Comparison of ENCODE assay signal across 12 cellular contexts in the genomic region with DNA sequence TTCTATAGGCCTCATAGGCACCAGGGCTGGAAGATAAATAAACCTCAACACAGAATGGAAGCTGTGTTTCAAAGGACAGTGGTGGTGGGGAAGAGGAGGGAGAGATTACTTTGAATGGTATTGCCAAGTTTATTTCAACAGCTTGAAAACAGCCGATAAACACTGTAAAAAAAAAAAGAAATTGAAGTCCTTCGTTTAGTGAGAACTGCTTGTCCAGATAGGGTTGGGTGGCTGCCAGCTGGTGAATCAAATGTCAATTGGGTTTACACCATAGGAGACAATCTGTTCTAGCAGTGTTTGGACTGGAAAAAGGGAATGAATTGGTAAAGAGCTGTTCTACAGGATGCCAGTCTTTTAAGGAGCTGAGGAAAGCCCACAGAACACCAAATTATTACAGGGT.
DNase-seq lines count a peak whose midpoint lies in the region; ATAC-seq and TF ChIP-seq lines count a peak whose summit lies in the region.
"Had no signal": no experiment of that assay in that cellular context is flagged by ENCODE, and none has a peak within 500 bp of the region (broad histone marks: within the 10 kb centered on the region; RNA-seq: fewer than 3 reads in every experiment).

No MANE protein-coding gene starts in this region.

- DNase-seq in HPDE6-E6E7 (ENCODE audit: extremely low spot score) (peak; percentile 2), NCI-H2227 (lab: John Stamatoyannopoulos, UW; ENCODE audit: unreplicated experiment) (peak; percentile 40), fibroblast of the conjunctiva (ENCODE audit: low read depth) (peak; percentile 70), sciatic nerve (ENCODE audit: low spot score) (peak; percentile 82), T-helper 17 cell (no peak), vagina (ENCODE audit: extremely low spot score in 2 of 2) (no peak)
- no peak for DNase-seq in CD8-positive, alpha-beta memory T cell
- DNase-seq: hippocampal formation, SIG-M5 had no signal

- H3K36me3 ChIP-seq in CD8-positive, alpha-beta memory T cell (ENCODE audit: insufficient read depth, low read length): no peaks in the 10 kb centered on the region
- H3K36me3 ChIP-seq in vagina: no peaks in the 10 kb centered on the region
- H3K36me3 ChIP-seq: neutrophil had no signal

- no peaks in the 10 kb centered on the region for H3K4me1 ChIP-seq in CD8-positive, alpha-beta memory T cell (ENCODE audit: insufficient read depth, low read length)
- H3K4me1 ChIP-seq in vagina: no peaks in the 10 kb centered on the region

- H3K27me3 Mint-ChIP-seq in CD8-positive, alpha-beta memory T cell: peaks cover 0 to 1% of the 10 kb centered on the region in 2 donors
- H3K27me3 Mint-ChIP-seq in T-helper 17 cell: peaks cover 32% of the 10 kb centered on the region

- TF ChIP-seq CTCF in vagina (IDR thresholded peaks at IDR 0.05): no peak

- no peaks in the 10 kb centered on the region for H3K9me3 Mint-ChIP-seq in CD8-positive, alpha-beta memory T cell
- H3K9me3 Mint-ChIP-seq: IgD-negative memory B cell had no signal

- intact Hi-C loops in sciatic nerve (cut with DNase I) (no loop called here), vagina (cut with DNase I) (no loop called here)

- CTCF ChIA-PET in CD8-positive, alpha-beta memory T cell (lab: Charles Lee): interaction anchor here (0.7 kb wide), 1 partner anchor 14 kb away, joined by 3 read pairs; no protein-coding TSS in a partner anchor

- no peak overlapping the region for H3K27ac Mint-ChIP-seq in CD8-positive, alpha-beta memory T cell
- H3K27ac Mint-ChIP-seq in T-helper 17 cell: no peak overlapping the region
- H3K27ac Mint-ChIP-seq: IgD-negative memory B cell had no signal

- peak overlapping the region in 2 of 7 donors; percentile 10 to 20 for H3K4me3 Mint-ChIP-seq in CD8-positive, alpha-beta memory T cell
- no peak overlapping the region for H3K4me3 Mint-ChIP-seq in T-helper 17 cell
- H3K4me3 Mint-ChIP-seq: IgD-negative memory B cell had no signal

- H3K27me3 ChIP-seq in CD8-positive, alpha-beta memory T cell (ENCODE audit: insufficient read depth, low read length, poor library complexity, severe bottlenecking): no peaks in the 10 kb centered on the region
- no peaks in the 10 kb centered on the region for H3K27me3 ChIP-seq in vagina
- H3K27me3 ChIP-seq: neutrophil had no signal

- no peaks in the 10 kb centered on the region for H3K36me3 Mint-ChIP-seq in CD8-positive, alpha-beta memory T cell
- H3K36me3 Mint-ChIP-seq in T-helper 17 cell (ENCODE audit: low read depth): no peaks in the 10 kb centered on the region
- H3K36me3 Mint-ChIP-seq: IgD-negative memory B cell had no signal

- no peak for TF ChIP-seq POLR2A in vagina (IDR thresholded peaks at IDR 0.05)

- no peaks in the 10 kb centered on the region for H3K9me3 ChIP-seq in CD8-positive, alpha-beta memory T cell (ENCODE audit: low read length)
- no peaks in the 10 kb centered on the region for H3K9me3 ChIP-seq in T-helper 17 cell (ENCODE audit: control insufficient read depth, low read length, poor library complexity, severe bottlenecking)
- no peaks in the 10 kb centered on the region for H3K9me3 ChIP-seq in vagina
- H3K9me3 ChIP-seq: neutrophil had no signal

- no peak overlapping the region for H3K4me3 ChIP-seq in CD8-positive, alpha-beta memory T cell (ENCODE audit: low read length)
- H3K4me3 ChIP-seq in vagina: no peak overlapping the region

- peaks cover 1 to 9% (median 8%) of the 10 kb centered on the region in 3 donors for H3K4me1 Mint-ChIP-seq in CD8-positive, alpha-beta memory T cell
- H3K4me1 Mint-ChIP-seq in T-helper 17 cell: peaks cover 4% of the 10 kb centered on the region
- H3K4me1 Mint-ChIP-seq: IgD-negative memory B cell had no signal

- no peak overlapping the region for H3K27ac ChIP-seq in CD8-positive, alpha-beta memory T cell (ENCODE audit: low read depth, low read length)
- no peak overlapping the region for H3K27ac ChIP-seq in vagina
- H3K27ac ChIP-seq: neutrophil had no signal

- POLR2A ChIA-PET in CD8-positive, alpha-beta memory T cell (lab: Charles Lee): no interaction called here

- ATAC-seq in sciatic nerve (peak; percentile 84), HG03097 (IDR thresholded peaks at IDR 0.05; ENCODE audit: low FRiP score, unreplicated experiment) (no peak), T-helper 17 cell (no peak)

Comparison
In these comparisons a context has a peak if more than half of its experiments do, and no peak if none do; other contexts are left out.
1. DNase-seq: peak in HPDE6-E6E7 (single experiment), NCI-H2227 (single experiment), fibroblast of the conjunctiva (single experiment) and sciatic nerve (single experiment); none in CD8-positive, alpha-beta memory T cell (0 of 5), T-helper 17 cell (0 of 3) and vagina (0 of 2).